ENCODE assay signal across 1 cellular context in genomic region chr9:33112099-33112498, GRCh38.
TF ChIP-seq lines count a peak whose summit lies in the region.

No MANE protein-coding gene starts in this region.

TF ChIP-seq in H1, 55 proteins besides CTCF, POLR2A, EP300 and RAD21 (continued from another document):
- TF ChIP-seq BCL11A (IDR thresholded peaks at IDR 0.05; ENCODE audit: low read depth in 2 of 2, low read length in 2 of 2) (no peak), USF2 (IDR thresholded peaks at IDR 0.05; ENCODE audit: low read length) (no peak), MAX (IDR thresholded peaks at IDR 0.05) (no peak), EGR1 (IDR thresholded peaks at IDR 0.05; ENCODE audit: borderline replicate concordance, low read depth, low read length) (no peak), KDM4A (IDR thresholded peaks at IDR 0.05; ENCODE audit: low read depth, low read length, severe bottlenecking) (no peak), PHF8 (conservative IDR thresholded peaks at IDR 0.05; ENCODE audit: low read depth, low read length) (no peak), SIX5 (IDR thresholded peaks at IDR 0.05; ENCODE audit: low read depth, low read length) (no peak), SRF (IDR thresholded peaks at IDR 0.05; ENCODE audit: low read depth, low read length) (no peak), NRF1 (IDR thresholded peaks at IDR 0.05; ENCODE audit: low read depth, low read length) (no peak), CHD7 (IDR thresholded peaks at IDR 0.05; ENCODE audit: insufficient replicate concordance, low read length) (no peak), ATF2 (IDR thresholded peaks at IDR 0.05; ENCODE audit: low read length) (no peak), RXRA (IDR thresholded peaks at IDR 0.05; ENCODE audit: insufficient read depth, low read depth, low read length) (no peak), POU5F1 (IDR thresholded peaks at IDR 0.05; ENCODE audit: low read depth, low read length) (no peak), CBX5 (IDR thresholded peaks at IDR 0.05; ENCODE audit: low read depth, low read length) (no peak)
